In the genomic region with DNA sequence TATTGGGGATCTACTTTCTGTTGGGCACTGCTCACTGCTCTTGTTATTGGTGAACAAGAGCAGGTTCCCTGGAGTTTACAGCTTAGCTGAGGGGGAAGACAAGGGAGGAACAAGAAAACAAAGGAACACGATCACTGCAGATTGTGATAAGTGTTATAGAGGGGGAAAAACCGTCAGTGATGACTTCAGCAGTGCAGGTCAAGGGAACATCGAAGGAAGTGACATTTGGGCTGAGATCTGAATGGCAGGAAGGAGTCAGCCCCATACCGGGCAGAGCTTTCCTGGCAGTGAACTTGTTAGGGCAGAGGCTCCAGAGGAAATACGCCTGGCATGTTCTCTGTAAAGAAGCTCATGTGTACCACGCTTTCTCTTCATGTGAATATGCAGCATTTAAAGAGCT, we compare ENCODE assay signal across 21 cellular contexts.
DNase-seq lines count a peak whose midpoint lies in the region; ATAC-seq, FAIRE-seq and TF ChIP-seq lines count a peak whose summit lies in the region.
"Had no signal": no experiment of that assay in that cellular context is flagged by ENCODE, and none has a peak within 500 bp of the region (broad histone marks: within the 10 kb centered on the region; RNA-seq: fewer than 3 reads in every experiment).

No MANE protein-coding gene starts in this region.

- WGBS in right lobe of liver (ENCODE audit: insufficient coverage, low coverage, low lambda C conversion rate, missing lambda C conversion rate) = 32% methylated on average over 6 of the region's 6 CpGs
- WGBS in thyroid gland, 2 donors = 48 to 51% methylated on average over 6 of the region's 6 CpGs

- dilution Hi-C loops in endothelial cell of umbilical vein (cut with MboI; ENCODE audit: extremely low pct_ligation_motif_present, low sequenced_read_pairs) = no loop called here

- no peaks in the 10 kb centered on the region for H3K9me3 ChIP-seq in endothelial cell of umbilical vein (replicated peaks; ENCODE audit: control insufficient read depth, insufficient read depth, low read length)
- no peaks in the 10 kb centered on the region for H3K9me3 ChIP-seq in right lobe of liver
- H3K9me3 ChIP-seq in thyroid gland = no peaks in the 10 kb centered on the region
- no peaks in the 10 kb centered on the region for H3K9me3 ChIP-seq in CD8-positive, alpha-beta T cell (ENCODE audit: low read length)
- H3K9me3 ChIP-seq: thoracic aorta had no signal

- TF ChIP-seq POLR2A in endothelial cell of umbilical vein (IDR thresholded peaks at IDR 0.05; ENCODE audit: low read depth, low read length) = peak; percentile 50
- no peak for TF ChIP-seq POLR2A in right lobe of liver (IDR thresholded peaks at IDR 0.05)
- no peak for TF ChIP-seq POLR2A in thyroid gland (IDR thresholded peaks at IDR 0.05)

- TF ChIP-seq CTCF in endothelial cell of umbilical vein (IDR thresholded peaks at IDR 0.05; ENCODE audit: extremely low read depth in 1 of 2, insufficient read depth in 1 of 2, low read depth in 1 of 2, low read length in 2 of 2) (no peak), right lobe of liver (IDR thresholded peaks at IDR 0.05) (no peak), thyroid gland (IDR thresholded peaks at IDR 0.05) (no peak)
- TF ChIP-seq CTCF in CD8-positive, alpha-beta T cell (IDR thresholded peaks at IDR 0.05) = no peak

- DNase-seq in OCI-M1 (lab: John Stamatoyannopoulos, UW) (peak; percentile 75), endothelial cell of umbilical vein (ENCODE audit: low read depth, low spot score) (peak; percentile 94), right lobe of liver (no peak), thyroid gland (no peak), NCI-H526 treated with DMSO at 0.1 percent for 48 hours (lab: John Stamatoyannopoulos, UW) (no peak)
- no peak for DNase-seq in CD8-positive, alpha-beta T cell
- DNase-seq: activated CD4-positive, alpha-beta memory T cell treated with anti-CD3 and anti-CD28 coated beads for 36 hours; activated naive CD4-positive, alpha-beta T cell; effector memory CD8-positive, alpha-beta T cell; kidney glomerular epithelial cell; NCI-H524 treated with DMSO at 0.1 percent for 48 hours; nucleus accumbens; SHP77 treated with DMSO at 0.1 percent for 48 hours had no signal

- no peaks in the 10 kb centered on the region for H4K20me1 ChIP-seq in endothelial cell of umbilical vein (replicated peaks; ENCODE audit: control insufficient read depth, extremely low read depth, insufficient read depth, low read length)

- H3K36me3 Mint-ChIP-seq in CD8-positive, alpha-beta T cell = no peaks in the 10 kb centered on the region
- H3K36me3 Mint-ChIP-seq: activated CD4-positive, alpha-beta memory T cell treated with anti-CD3 and anti-CD28 coated beads for 36 hours; stimulated activated effector memory CD8-positive, alpha-beta T cell treated with anti-CD3 and anti-CD28 coated beads, Interleukin-12 subunit alpha, Interleukin-12 subunit beta, amount 100 ng/mL, for 72 hours had no signal

- intact Hi-C loops in endothelial cell of umbilical vein (cut with micrococcal nuclease) (loop anchor here (1.0 to 2.0 kb wide), 2 partner anchors 38 to 78 kb away; a partner anchor contains a TSS), right lobe of liver (cut with DNase I) (no loop called here), thyroid gland (cut with DNase I) (no loop called here)
- intact Hi-C loops in CD8-positive, alpha-beta T cell (cut with DNase I, micrococcal nuclease) = no loop called here

- peaks cover 25% of the 10 kb centered on the region for H3K4me1 ChIP-seq in endothelial cell of umbilical vein (ENCODE audit: control insufficient read depth, extremely low read depth, insufficient read depth, low read length)
- peaks cover 0 to 31% (median 14%) of the 10 kb centered on the region in 4 donors for H3K4me1 ChIP-seq in right lobe of liver
- H3K4me1 ChIP-seq in thyroid gland = no peaks in the 10 kb centered on the region
- no peaks in the 10 kb centered on the region for H3K4me1 ChIP-seq in CD8-positive, alpha-beta T cell (ENCODE audit: insufficient read depth, low read length)

- H3K27ac ChIP-seq in endothelial cell of umbilical vein (ENCODE audit: insufficient read depth, low read depth, low read length) (peak overlapping the region; percentile 85), right lobe of liver (peak overlapping the region in 1 of 3 donors; percentile 24), thyroid gland (peak overlapping the region in 2 of 3 donors; percentile 4 to 23)
- no peak overlapping the region for H3K27ac ChIP-seq in CD8-positive, alpha-beta T cell (ENCODE audit: low read depth, low read length)
- H3K27ac ChIP-seq: hepatocyte, thoracic aorta, VCaP had no signal

- no TSS peak for BruUV-seq in endothelial cell of umbilical vein (replicated peaks; lab: Mats Ljungman, UMichigan)

- no peaks in the 10 kb centered on the region for H3K9me1 ChIP-seq in endothelial cell of umbilical vein (replicated peaks; ENCODE audit: control insufficient read depth, extremely low read depth, insufficient read depth, low read length)

- H3K4me3 ChIP-seq in endothelial cell of umbilical vein (replicated peaks in 1 of 3; ENCODE audit: insufficient read depth in 1 of 3, low read depth in 1 of 3, low read length in 3 of 3) (peak overlapping the region in 1 of 3 experiments; percentile 57), right lobe of liver (no peak overlapping the region), thyroid gland (replicated peaks in 1 of 3) (no peak overlapping the region)
- H3K4me3 ChIP-seq in CD8-positive, alpha-beta T cell (ENCODE audit: low read depth, low read length) = no peak overlapping the region
- H3K4me3 ChIP-seq: hepatocyte, thoracic aorta had no signal

- H3K36me3 ChIP-seq in endothelial cell of umbilical vein (ENCODE audit: control insufficient read depth in 2 of 2, extremely low read depth in 1 of 2, insufficient read depth in 2 of 2, low read length in 2 of 2) = no peaks in the 10 kb centered on the region
- H3K36me3 ChIP-seq in right lobe of liver = no peaks in the 10 kb centered on the region
- no peaks in the 10 kb centered on the region for H3K36me3 ChIP-seq in thyroid gland
- H3K36me3 ChIP-seq in CD8-positive, alpha-beta T cell (ENCODE audit: insufficient read depth, low read length) = no peaks in the 10 kb centered on the region
- H3K36me3 ChIP-seq: thoracic aorta had no signal

- peaks cover 7% of the 10 kb centered on the region for H3K27me3 Mint-ChIP-seq in CD8-positive, alpha-beta T cell (ENCODE audit: low read depth)
- H3K27me3 Mint-ChIP-seq: B cell had no signal

- peak; percentile 94 for FAIRE-seq in endothelial cell of umbilical vein (lab: Jason Lieb, UNC)
- FAIRE-seq: GM18507 had no signal

- no peaks in the 10 kb centered on the region for H3K9me3 Mint-ChIP-seq in CD8-positive, alpha-beta T cell
- H3K9me3 Mint-ChIP-seq: activated CD4-positive, alpha-beta memory T cell treated with anti-CD3 and anti-CD28 coated beads for 36 hours; effector memory CD8-positive, alpha-beta T cell; stimulated activated effector memory CD8-positive, alpha-beta T cell treated with anti-CD3 and anti-CD28 coated beads, Interleukin-12 subunit alpha, Interleukin-12 subunit beta, amount 100 ng/mL, for 72 hours; T-helper 1 cell treated with Interleukin-12 subunit alpha and Interleukin-12 subunit beta and Interleukin-4 antibody, amounts not matched to agents 30 μg/mL and 1 μg/mL, for 36 hours had no signal

- peak overlapping the region; percentile 3 for H2AFZ ChIP-seq in endothelial cell of umbilical vein (ENCODE audit: low read depth, low read length)
- H2AFZ ChIP-seq: hepatocyte had no signal

- H3K79me2 ChIP-seq in endothelial cell of umbilical vein (ENCODE audit: control insufficient read depth, insufficient read depth, low read length) = no peaks in the 10 kb centered on the region
- H3K79me2 ChIP-seq: hepatocyte had no signal

- no peaks in the 10 kb centered on the region for H3K27me3 ChIP-seq in endothelial cell of umbilical vein (ENCODE audit: control insufficient read depth in 2 of 2, insufficient read depth in 2 of 2, low read length in 2 of 2)
- H3K27me3 ChIP-seq in right lobe of liver = no peaks in the 10 kb centered on the region
- H3K27me3 ChIP-seq in thyroid gland = no peaks in the 10 kb centered on the region
- no peaks in the 10 kb centered on the region for H3K27me3 ChIP-seq in CD8-positive, alpha-beta T cell (ENCODE audit: insufficient read depth, low read length)
- H3K27me3 ChIP-seq: hepatocyte had no signal

- no peak overlapping the region for H3K4me3 Mint-ChIP-seq in CD8-positive, alpha-beta T cell
- H3K4me3 Mint-ChIP-seq: activated CD4-positive, alpha-beta memory T cell treated with anti-CD3 and anti-CD28 coated beads for 36 hours; B cell; effector memory CD8-positive, alpha-beta T cell; stimulated activated effector memory CD8-positive, alpha-beta T cell treated with anti-CD3 and anti-CD28 coated beads, Interleukin-12 subunit alpha, Interleukin-12 subunit beta, amount 100 ng/mL, for 72 hours; T-helper 1 cell treated with Interleukin-12 subunit alpha and Interleukin-12 subunit beta and Interleukin-4 antibody, amounts not matched to agents 30 μg/mL and 1 μg/mL, for 36 hours had no signal

- POLR2A ChIA-PET in endothelial cell of umbilical vein (lab: Charles Lee) = interaction anchor here (0.9 kb wide), 1 partner anchor 79 kb away, joined by 3 read pairs; a partner anchor contains a TSS
- POLR2A ChIA-PET in CD8-positive, alpha-beta T cell (lab: Charles Lee) = no interaction called here

- no peaks in the 10 kb centered on the region for H3K4me1 Mint-ChIP-seq in CD8-positive, alpha-beta T cell (ENCODE audit: low read depth)
- H3K4me1 Mint-ChIP-seq: B cell; stimulated activated effector memory CD8-positive, alpha-beta T cell treated with anti-CD3 and anti-CD28 coated beads, Interleukin-12 subunit alpha, Interleukin-12 subunit beta, amount 100 ng/mL, for 72 hours had no signal

- H3K9ac ChIP-seq in endothelial cell of umbilical vein (replicated peaks; ENCODE audit: extremely low read depth, insufficient read depth, low read length) = peak overlapping the region; percentile 61

- no peak overlapping the region for H3K27ac Mint-ChIP-seq in CD8-positive, alpha-beta T cell
- H3K27ac Mint-ChIP-seq: activated CD4-positive, alpha-beta memory T cell treated with anti-CD3 and anti-CD28 coated beads for 36 hours; B cell; effector memory CD8-positive, alpha-beta T cell; stimulated activated effector memory CD8-positive, alpha-beta T cell treated with anti-CD3 and anti-CD28 coated beads, Interleukin-12 subunit alpha, Interleukin-12 subunit beta, amount 100 ng/mL, for 72 hours; T-helper 1 cell treated with Interleukin-12 subunit alpha and Interleukin-12 subunit beta and Interleukin-4 antibody, amounts not matched to agents 30 μg/mL and 1 μg/mL, for 36 hours had no signal

- peak; percentile 56 to 78 (median 60) for ATAC-seq in right lobe of liver
- ATAC-seq in CD8-positive, alpha-beta T cell = no peak
- ATAC-seq in activated CD4-positive, CD25-positive, alpha-beta regulatory T cell treated with anti-CD3 and anti-CD28 coated beads, Interleukin-2, amount 50 U/mL, for 24 hours = no peak
- ATAC-seq: effector memory CD8-positive, alpha-beta T cell; stimulated activated effector memory CD8-positive, alpha-beta T cell treated with anti-CD3 and anti-CD28 coated beads, Interleukin-12 subunit alpha, Interleukin-12 subunit beta, amount 100 ng/mL, for 72 hours had no signal

- peak overlapping the region; percentile 88 for H3K4me2 ChIP-seq in endothelial cell of umbilical vein (ENCODE audit: insufficient read depth, low read length)
- H3K4me2 ChIP-seq: hepatocyte had no signal

- CTCF ChIA-PET in endothelial cell of umbilical vein (lab: Charles Lee) = interaction anchor here (0.8 to 2.3 kb wide), 14 partner anchors 8 to 627 kb away, joined by 3 to 12 read pairs (median 4); no protein-coding TSS in a partner anchor
- CTCF ChIA-PET in CD8-positive, alpha-beta T cell (lab: Charles Lee) = no interaction called here

Comparison
In these comparisons a context has a peak if more than half of its experiments do, and no peak if none do; other contexts are left out.
1. DNase-seq: peak in OCI-M1 (single experiment) and endothelial cell of umbilical vein (single experiment); none in right lobe of liver (0 of 3), thyroid gland (0 of 2), CD8-positive, alpha-beta T cell (0 of 7) and NCI-H526 treated with DMSO at 0.1 percent for 48 hours (single experiment).
2. ATAC-seq: peak in right lobe of liver (4 of 4); none in CD8-positive, alpha-beta T cell (single experiment) and activated CD4-positive, CD25-positive, alpha-beta regulatory T cell treated with anti-CD3 and anti-CD28 coated beads, Interleukin-2, amount 50 U/mL, for 24 hours (0 of 2).